Comparison of ENCODE assay signal across 13 cellular contexts in the genomic region with DNA sequence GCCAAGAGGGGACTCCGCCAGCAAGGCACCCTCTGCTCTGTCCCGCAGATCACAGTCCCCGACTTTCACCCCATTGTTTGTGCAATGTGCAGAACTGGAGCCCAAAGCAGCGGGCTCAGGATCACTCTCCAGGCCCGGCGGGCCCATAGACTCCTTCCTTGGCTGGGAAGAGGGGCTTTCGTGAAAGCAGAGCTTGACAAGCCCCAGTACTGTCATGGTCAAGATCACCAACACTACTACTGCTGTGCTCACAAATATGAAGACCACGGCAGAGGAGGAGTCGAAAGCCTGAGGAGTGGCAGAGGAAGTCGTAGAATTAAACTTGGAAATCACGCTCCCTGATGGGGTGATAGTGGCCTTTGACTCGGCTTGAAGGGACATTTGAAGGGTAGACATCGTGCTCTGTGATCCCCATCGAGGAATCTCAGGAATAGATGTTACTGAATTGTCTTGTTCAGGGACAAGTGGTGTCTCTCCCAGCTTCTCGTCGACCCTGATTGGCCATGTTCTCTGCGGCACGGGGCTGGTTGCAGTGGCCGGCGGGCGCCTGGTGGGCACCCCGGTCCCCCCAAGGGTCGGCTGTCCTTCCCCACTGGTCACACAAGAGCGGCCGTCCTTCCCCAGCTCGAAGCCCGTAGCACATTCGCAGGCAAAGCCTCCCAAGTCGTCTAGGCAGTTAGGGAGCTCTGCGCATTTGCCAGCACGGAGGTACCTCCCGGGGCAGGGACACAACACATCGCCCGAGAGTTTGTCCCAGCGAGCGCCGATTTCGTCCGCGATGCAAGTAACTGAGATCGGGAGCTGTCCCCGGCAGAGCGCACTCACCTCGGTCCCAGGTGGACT. TPM values are rescaled to one million over a fixed set of nuclear protein-coding genes. Genes with fewer than 3 reads are reported as not detected.
DNase-seq lines count a peak whose midpoint lies in the region; ATAC-seq and TF ChIP-seq lines count a peak whose summit lies in the region.
"Had no signal": no experiment of that assay in that cellular context is flagged by ENCODE, and none has a peak within 500 bp of the region (broad histone marks: within the 10 kb centered on the region; RNA-seq: fewer than 3 reads in every experiment).

No MANE protein-coding gene starts in this region.

- TF ChIP-seq CTCF in astrocyte of the spinal cord (IDR thresholded peaks at IDR 0.05; ENCODE audit: low read depth, low read length) (no peak), sigmoid colon (IDR thresholded peaks at IDR 0.05) (no peak)

- H3K4me3 ChIP-seq in astrocyte of the spinal cord (ENCODE audit: low read depth, low read length) (peak overlapping the region; percentile 30), iPS-18c (ENCODE audit: insufficient read depth, low read depth, low read length) (peak overlapping the region; percentile 63), sigmoid colon (peak overlapping the region; percentile 12 to 37 (median 34))

- 17 to 26% methylated on average over 44 of the region's 44 CpGs for whole genome bisulfite sequencing in sigmoid colon, 2 donors

- DNase-seq in GM03348 (ENCODE audit: low spot score) (peak; percentile 29), astrocyte of the spinal cord (ENCODE audit: low read depth, low spot score) (peak; percentile 17), sigmoid colon (no peak), NCI-H2081 treated with DMSO at 0.1 percent for 48 hours (lab: John Stamatoyannopoulos, UW) (no peak)
- no peak for DNase-seq in activated CD4-positive, alpha-beta T cell treated with anti-CD3 and anti-CD28 coated beads, Interleukin-2, amount 10 ng/mL, durations not matched to agents 7 days and 5 days
- DNase-seq: activated effector memory CD4-positive, alpha-beta T cell treated with Interleukin-2 at 50 U/mL for 16 hours; SIG-M5; stimulated activated naive B cell treated with anti-CD40 and anti-IgM and Interleukin-4, amounts not matched to agents 10 μg/mL and 1 μg/mL and 100 μg/mL, for 72 hours had no signal

- H3K36me3 Mint-ChIP-seq in activated CD4-positive, alpha-beta T cell treated with anti-CD3 and anti-CD28 coated beads, Interleukin-2, amount 10 ng/mL, durations not matched to agents 7 days and 5 days (ENCODE audit: low read depth), result no peaks in the 10 kb centered on the region
- H3K36me3 Mint-ChIP-seq: stimulated activated naive B cell treated with anti-CD40 and anti-IgM and Interleukin-4, amounts not matched to agents 10 μg/mL and 1 μg/mL and 100 μg/mL, for 72 hours had no signal

- H3K36me3 ChIP-seq in sigmoid colon, result no peaks in the 10 kb centered on the region

- no peaks in the 10 kb centered on the region for H3K9me3 Mint-ChIP-seq in activated CD4-positive, alpha-beta T cell treated with anti-CD3 and anti-CD28 coated beads, Interleukin-2, amount 10 ng/mL, durations not matched to agents 7 days and 5 days
- H3K9me3 Mint-ChIP-seq: stimulated activated naive B cell treated with anti-CD40 and anti-IgM and Interleukin-4, amounts not matched to agents 10 μg/mL and 1 μg/mL and 100 μg/mL, for 72 hours had no signal

- no peak for TF ChIP-seq POLR2A in sigmoid colon (IDR thresholded peaks at IDR 0.05)

- no peak overlapping the region for H3K27ac Mint-ChIP-seq in activated CD4-positive, alpha-beta T cell treated with anti-CD3 and anti-CD28 coated beads, Interleukin-2, amount 10 ng/mL, durations not matched to agents 7 days and 5 days
- H3K27ac Mint-ChIP-seq: stimulated activated naive B cell treated with anti-CD40 and anti-IgM and Interleukin-4, amounts not matched to agents 10 μg/mL and 1 μg/mL and 100 μg/mL, for 72 hours had no signal

- H3K4me1 Mint-ChIP-seq in activated CD4-positive, alpha-beta T cell treated with anti-CD3 and anti-CD28 coated beads, Interleukin-2, amount 10 ng/mL, durations not matched to agents 7 days and 5 days, result peaks cover 9% of the 10 kb centered on the region

- H3K27me3 Mint-ChIP-seq in activated CD4-positive, alpha-beta T cell treated with anti-CD3 and anti-CD28 coated beads, Interleukin-2, amount 10 ng/mL, durations not matched to agents 7 days and 5 days, result peaks cover 47% of the 10 kb centered on the region

- H3K9me3 ChIP-seq in iPS-18c (ENCODE audit: control insufficient read depth, insufficient read depth, low read length) (no peaks in the 10 kb centered on the region), sigmoid colon (no peaks in the 10 kb centered on the region)

- peaks cover 14 to 23% (median 19%) of the 10 kb centered on the region in 3 donors for H3K27me3 ChIP-seq in sigmoid colon

- peak overlapping the region; percentile 47 to 78 (median 57) for H3K27ac ChIP-seq in sigmoid colon

- ATAC-seq in HG02623 (IDR thresholded peaks at IDR 0.05; ENCODE audit: unreplicated experiment) (no peak), GM19328 (IDR thresholded peaks at IDR 0.05; ENCODE audit: unreplicated experiment) (no peak)
- ATAC-seq: HCT116 had no signal

- POLR2A ChIA-PET in activated CD4-positive, alpha-beta T cell treated with anti-CD3 and anti-CD28 coated beads, Interleukin-2, amount 10 ng/mL, durations not matched to agents 7 days and 5 days (lab: Charles Lee), result no interaction called here

- in situ Hi-C loops in astrocyte of the spinal cord (cut with HindIII; ENCODE audit: low sequenced_read_pairs), result no loop called here

- CTCF ChIA-PET in activated CD4-positive, alpha-beta T cell treated with anti-CD3 and anti-CD28 coated beads, Interleukin-2, amount 10 ng/mL, durations not matched to agents 7 days and 5 days (lab: Charles Lee), result no interaction called here

- H3K4me1 ChIP-seq in sigmoid colon, result peaks cover 0 to 7% (median 0%) of the 10 kb centered on the region in 4 donors

- H3K4me3 Mint-ChIP-seq in activated CD4-positive, alpha-beta T cell treated with anti-CD3 and anti-CD28 coated beads, Interleukin-2, amount 10 ng/mL, durations not matched to agents 7 days and 5 days, result no peak overlapping the region

- intact Hi-C loops in sigmoid colon (cut with DNase I), result no loop called here

- no peak for TF ChIP-seq EP300 in sigmoid colon (IDR thresholded peaks at IDR 0.05)

RNA-seq across cellular contexts. Expression of gene CLEC14A, which starts 1.1 kb away (rescaled TPM):
- total RNA-seq in sigmoid colon, result 10 to 100 TPM in 3 of 4 donors, 1 to 10 TPM in 1; 9.5 to 18.3 (median 13.5) TPM
- polyA plus RNA-seq in sigmoid colon, result 10 to 100 TPM in 1 of 3 donors, 1 to 10 TPM in 1, under 1 TPM in 1; 0.60 to 12.2 (median 1.2) TPM
- not detected for total RNA-seq in activated CD4-positive, alpha-beta T cell treated with anti-CD3 and anti-CD28 coated beads, Interleukin-2, amount 10 ng/mL, durations not matched to agents 7 days and 5 days
- total RNA-seq: mononuclear cell had no signal

RNA-seq across cellular contexts. Expression of gene SSTR1, which starts 47.1 kb away (rescaled TPM):
- 1 to 10 TPM in 1 of 4 donors, under 1 TPM in 3; under 0.01 to 1.7 (median 0.22) TPM for total RNA-seq in sigmoid colon
- polyA plus RNA-seq in sigmoid colon, result 1 to 10 TPM; 2.1 to 3.0 (median 2.2) TPM
- total RNA-seq in activated CD4-positive, alpha-beta T cell treated with anti-CD3 and anti-CD28 coated beads, Interleukin-2, amount 10 ng/mL, durations not matched to agents 7 days and 5 days, result not detected
- total RNA-seq: mononuclear cell had no signal

Comparison
In these comparisons a context has a peak if more than half of its experiments do, and no peak if none do; other contexts are left out.
1. DNase-seq: peak in GM03348 (single experiment) and astrocyte of the spinal cord (single experiment); none in sigmoid colon (single experiment), activated CD4-positive, alpha-beta T cell treated with anti-CD3 and anti-CD28 coated beads, Interleukin-2, amount 10 ng/mL, durations not matched to agents 7 days and 5 days (single experiment) and NCI-H2081 treated with DMSO at 0.1 percent for 48 hours (single experiment).
2. RNA of gene CLEC14A, which starts 1.1 kb away (total RNA-seq): 9.5 to 18.3 TPM in sigmoid colon; not detected in activated CD4-positive, alpha-beta T cell treated with anti-CD3 and anti-CD28 coated beads, Interleukin-2, amount 10 ng/mL, durations not matched to agents 7 days and 5 days; every median in the first group is over 10 times any median in the second.
3. Peak in every context shown above with its lines, with median percentiles within 50 percentile points of each other: H3K4me3 ChIP-seq.